ENCODE assay signal across 1 cellular context in genomic region chr4:130053723-130054122, GRCh38.
TF ChIP-seq lines count a peak whose summit lies in the region.

No MANE protein-coding gene starts in this region.

TF ChIP-seq in GM23338, 12 proteins besides CTCF, POLR2A, EP300 and RAD21 (continued from another document):
- TF ChIP-seq ZNF462 (CRISPR knock-in tag; IDR thresholded peaks at IDR 0.05) (no peak), STAT1 (IDR thresholded peaks at IDR 0.05; ENCODE audit: unreplicated experiment) (no peak), POLR2AphosphoS5 (IDR thresholded peaks at IDR 0.05; ENCODE audit: low read depth) (no peak)
